Comparison of ENCODE assay signal across 1 cellular context in genomic region chr6:15573376-15573775, GRCh38.
TF ChIP-seq lines count a peak whose summit lies in the region.

No MANE protein-coding gene starts in this region.

TF ChIP-seq in GM23338, 12 proteins besides CTCF, POLR2A, EP300 and RAD21 (continued from another document):
- peak; percentile 47; the same call in 1 of the 2 replicates for TF ChIP-seq ZNF462 (CRISPR knock-in tag; IDR thresholded peaks at IDR 0.05)
